In genomic region chr2:221405521-221405920, GRCh38 we compare ENCODE assay signal across 32 cellular contexts.
DNase-seq lines count a peak whose midpoint lies in the region; ATAC-seq, FAIRE-seq and TF ChIP-seq lines count a peak whose summit lies in the region.
"Had no signal": no experiment of that assay in that cellular context is flagged by ENCODE, and none has a peak within 500 bp of the region (broad histone marks: within the 10 kb centered on the region; RNA-seq: fewer than 3 reads in every experiment).

No MANE protein-coding gene starts in this region.

- no peak overlapping the region for H3K56ac ChIP-seq in IMR-90 (ENCODE audit: extremely low read depth, insufficient read depth, low read length)

- H3K79me2 ChIP-seq in HepG2 (ENCODE audit: insufficient read depth, low read length), result no peaks in the 10 kb centered on the region

- no peak overlapping the region for H2BK15ac ChIP-seq in IMR-90 (ENCODE audit: low read depth, low read length)

- H2AK9ac ChIP-seq in IMR-90 (replicated peaks; ENCODE audit: low read depth, low read length, poor library complexity), result no peak overlapping the region

- intact Hi-C loops in HepG2 (cut with micrococcal nuclease; ENCODE audit: unreplicated experiment) (no loop called here), right lobe of liver (cut with DNase I) (no loop called here), IMR-90 (cut with micrococcal nuclease) (no loop called here), testis (cut with DNase I; ENCODE audit: low total_unique reads) (no loop called here)

- TF ChIP-seq CTCF in HepG2 (CRISPR knock-in tag; IDR thresholded peaks at IDR 0.05) (no peak), right lobe of liver (IDR thresholded peaks at IDR 0.05) (no peak), A549 (IDR thresholded peaks at IDR 0.05) (no peak), IMR-90 (conservative IDR thresholded peaks at IDR 0.05; ENCODE audit: low read depth, low read length) (no peak), testis (IDR thresholded peaks at IDR 0.05) (no peak)

- POLR2A ChIA-PET in HepG2 (lab: Yijun Ruan, JAX) (no interaction called here), A549 (lab: Yijun Ruan, JAX) (no interaction called here), IMR-90 (lab: Charles Lee; ENCODE audit: unreplicated experiment) (no interaction called here)

- H2AK5ac ChIP-seq in IMR-90 (ENCODE audit: low read depth, low read length), result no peak overlapping the region

- no peak overlapping the region for H2AFZ ChIP-seq in HepG2 (ENCODE audit: low read length)
- H2AFZ ChIP-seq in IMR-90 (replicated peaks; ENCODE audit: low read length, poor library complexity), result no peak overlapping the region

- H4K91ac ChIP-seq in IMR-90 (ENCODE audit: insufficient read depth, low read depth, low read length), result no peak overlapping the region

- CTCF ChIA-PET in HepG2 (lab: Yijun Ruan, JAX; ENCODE audit: low intra/inter-chr PET ratio, low total read pairs) (no interaction called here), A549 (lab: Yijun Ruan, JAX) (no interaction called here), IMR-90 (lab: Yijun Ruan, JAX) (no interaction called here)

- no peaks in the 10 kb centered on the region for H3K9me3 ChIP-seq in HepG2 (ENCODE audit: low read length)
- no peaks in the 10 kb centered on the region for H3K9me3 ChIP-seq in right lobe of liver
- H3K9me3 ChIP-seq in A549, result no peaks in the 10 kb centered on the region; the same call in 2 of the 3 replicates
- no peaks in the 10 kb centered on the region for H3K9me3 ChIP-seq in IMR-90 (ENCODE audit: control insufficient read depth, insufficient read depth, low read length)
- H3K9me3 ChIP-seq in testis, result no peaks in the 10 kb centered on the region
- H3K9me3 ChIP-seq: BE2C had no signal

- H3K23ac ChIP-seq in IMR-90 (ENCODE audit: low read depth, low read length), result no peak overlapping the region

- H3K4me3 ChIP-seq in HepG2 (replicated peaks in 1 of 3; ENCODE audit: insufficient read depth in 1 of 3, low read depth in 2 of 3, low read length in 3 of 3) (no peak overlapping the region), right lobe of liver (no peak overlapping the region), A549 (no peak overlapping the region), IMR-90 (ENCODE audit: insufficient read depth, low read depth, low read length) (no peak overlapping the region), testis (no peak overlapping the region)
- H3K4me3 ChIP-seq: BLaER1; BLaER1 treated with 17β-estradiol and CSF1 and Interleukin-3, amounts not matched to agents 10 nM and 100 nM had no signal

- H3K4ac ChIP-seq in IMR-90 (ENCODE audit: low read depth, low read length), result no peak overlapping the region

- H3K9me1 ChIP-seq in IMR-90 (ENCODE audit: insufficient read depth, low read length), result peaks cover 6% of the 10 kb centered on the region

- H3K36me3 ChIP-seq in HepG2 (replicated peaks in 1 of 2; ENCODE audit: control insufficient read depth in 1 of 2, insufficient read depth in 2 of 2, low read length in 2 of 2), result no peaks in the 10 kb centered on the region
- no peaks in the 10 kb centered on the region for H3K36me3 ChIP-seq in right lobe of liver
- no peaks in the 10 kb centered on the region for H3K36me3 ChIP-seq in IMR-90 (ENCODE audit: control insufficient read depth, insufficient read depth, low read length)
- no peaks in the 10 kb centered on the region for H3K36me3 ChIP-seq in testis (ENCODE audit: low read depth, missing control alignments)
- H3K36me3 ChIP-seq: BE2C; BLaER1; BLaER1 treated with 17β-estradiol and CSF1 and Interleukin-3, amounts not matched to agents 10 nM and 100 nM had no signal

- H3K4me1 ChIP-seq in HepG2 (ENCODE audit: insufficient read depth, low read length), result no peaks in the 10 kb centered on the region
- H3K4me1 ChIP-seq in right lobe of liver, result no peaks in the 10 kb centered on the region
- H3K4me1 ChIP-seq in A549, result no peaks in the 10 kb centered on the region
- H3K4me1 ChIP-seq in IMR-90 (ENCODE audit: control insufficient read depth, insufficient read depth, low read length), result peaks cover 5% of the 10 kb centered on the region
- H3K4me1 ChIP-seq in testis, result no peaks in the 10 kb centered on the region
- H3K4me1 ChIP-seq: BE2C, Caco-2 had no signal

- no TSS peak for BruUV-seq in HepG2 (replicated peaks; lab: Mats Ljungman, UMichigan)
- no TSS peak for BruUV-seq in IMR-90 (replicated peaks; lab: Mats Ljungman, UMichigan)

- H3K9ac ChIP-seq in HepG2 (ENCODE audit: insufficient read depth, low read depth, low read length) (no peak overlapping the region), IMR-90 (ENCODE audit: low read depth, low read length) (no peak overlapping the region)
- H3K9ac ChIP-seq: BLaER1; BLaER1 treated with 17β-estradiol and CSF1 and Interleukin-3, amounts not matched to agents 10 nM and 100 nM had no signal

- H3K27ac ChIP-seq in HepG2 (ENCODE audit: extremely low read length, insufficient read depth, low read length) (no peak overlapping the region), right lobe of liver (no peak overlapping the region), A549 (no peak overlapping the region), IMR-90 (ENCODE audit: insufficient read depth, low read length) (no peak overlapping the region), testis (no peak overlapping the region)
- H3K27ac ChIP-seq: 22Rv1; BLaER1; BLaER1 treated with 17β-estradiol and CSF1 and Interleukin-3, amounts not matched to agents 10 nM and 100 nM; C4-2B had no signal

- H4K20me1 ChIP-seq in HepG2 (ENCODE audit: insufficient read depth, low read length) (no peaks in the 10 kb centered on the region), IMR-90 (ENCODE audit: insufficient read depth, low read length) (no peaks in the 10 kb centered on the region)
- H4K20me1 ChIP-seq: BLaER1; BLaER1 treated with 17β-estradiol and CSF1 and Interleukin-3, amounts not matched to agents 10 nM and 100 nM had no signal

- TF ChIP-seq RAD21 in HepG2 (CRISPR knock-in tag; IDR thresholded peaks at IDR 0.05) (no peak), A549 (conservative IDR thresholded peaks at IDR 0.05 in 1 of 2, IDR thresholded peaks at IDR 0.05 in 1 of 2) (no peak), IMR-90 (IDR thresholded peaks at IDR 0.05; ENCODE audit: low read length) (no peak)

- no peak overlapping the region for H3K14ac ChIP-seq in IMR-90 (replicated peaks; ENCODE audit: low read depth, low read length)

- H3K4me2 ChIP-seq in HepG2 (ENCODE audit: low read depth, low read length), result no peak overlapping the region
- no peak overlapping the region for H3K4me2 ChIP-seq in A549
- H3K4me2 ChIP-seq in IMR-90 (ENCODE audit: low read depth, low read length), result no peak overlapping the region
- H3K4me2 ChIP-seq: BLaER1; BLaER1 treated with 17β-estradiol and CSF1 and Interleukin-3, amounts not matched to agents 10 nM and 100 nM had no signal

- no peaks in the 10 kb centered on the region for H3K79me1 ChIP-seq in IMR-90 (ENCODE audit: low read depth in 1 of 2, low read length in 2 of 2)

- TF ChIP-seq EP300 in HepG2 (IDR thresholded peaks at IDR 0.05; ENCODE audit: low read depth in 2 of 2, low read length in 2 of 2) (no peak), HepG2 (CRISPR knock-in tag; IDR thresholded peaks at IDR 0.05; ENCODE audit: borderline replicate concordance) (no peak), A549 (IDR thresholded peaks at IDR 0.05) (no peak)

- TF ChIP-seq POLR2A in HepG2 (IDR thresholded peaks at IDR 0.05; ENCODE audit: insufficient read depth in 1 of 2, low read depth in 2 of 2, low read length in 2 of 2) (no peak), right lobe of liver (IDR thresholded peaks at IDR 0.05) (no peak), A549 (IDR thresholded peaks at IDR 0.05; ENCODE audit: low read length) (no peak), IMR-90 (IDR thresholded peaks at IDR 0.05; ENCODE audit: low read depth, low read length) (no peak), testis (IDR thresholded peaks at IDR 0.05) (no peak)

- DNase-seq in HepG2 (ENCODE audit: low spot score), result no peak
- DNase-seq in right lobe of liver, result no peak
- DNase-seq in A549 (ENCODE audit: low read depth in 1 of 2, low spot score in 1 of 2), result no peak
- DNase-seq in IMR-90, result no peak
- no peak for DNase-seq in NCI-H187 treated with DMSO at 0.1 percent for 48 hours (lab: John Stamatoyannopoulos, UW)
- no peak for DNase-seq in testis
- DNase-seq: 8988T; ACHN; AML-193; BE2C; C1 segment of cervical spinal cord; Caco-2; Calu3; CD4-positive, alpha-beta memory T cell; CD4-positive, alpha-beta T cell; CD4-positive, CD25-positive, alpha-beta regulatory T cell; CD8-positive, alpha-beta memory T cell; CD8-positive, alpha-beta T cell; COR-L47; DMS 273 treated with DMSO at 0.1 percent for 48 hours; DMS153; DMS53; DMS79; DMS79 treated with DMSO at 0.1 percent for 48 hours; DND-41; EL had no signal

- H2BK120ac ChIP-seq in IMR-90 (ENCODE audit: low read depth, low read length), result no peak overlapping the region

- no peak overlapping the region for H2BK20ac ChIP-seq in IMR-90 (ENCODE audit: low read depth, low read length)

- no peak overlapping the region for H4K8ac ChIP-seq in IMR-90 (ENCODE audit: low read depth in 2 of 2, low read length in 2 of 2)

- ATAC-seq in HepG2 (no peak), right lobe of liver (no peak), A549 (no peak), IMR-90 (ENCODE audit: low read depth) (no peak)
- ATAC-seq: CD8-positive, alpha-beta T cell had no signal

- no peak overlapping the region for H4K5ac ChIP-seq in IMR-90 (ENCODE audit: low read depth, low read length)

- no peak overlapping the region for H2BK5ac ChIP-seq in IMR-90 (ENCODE audit: low read depth, low read length, poor library complexity, severe bottlenecking)

- FAIRE-seq in HepG2 (lab: Jason Lieb, UNC), result no peak
- no peak for FAIRE-seq in A549 (lab: Jason Lieb, UNC)
- FAIRE-seq: A204.1, D721Med had no signal

- in situ Hi-C loops in HepG2 (cut with HindIII; ENCODE audit: extremely low pct_ligation_motif_present, low pct_unique_long_range_greater_than_20kb), result no loop called here
- in situ Hi-C loops in IMR-90 (cut with MboI; ENCODE audit: low sequenced_read_pairs), result no loop called here

- no peak overlapping the region for H3K18ac ChIP-seq in IMR-90 (ENCODE audit: low read depth, low read length)

- dilution Hi-C loops in IMR-90 (cut with HindIII; ENCODE audit: low sequenced_read_pairs, unreplicated experiment), result no loop called here

- H3K27me3 ChIP-seq in HepG2 (ENCODE audit: control insufficient read depth in 1 of 2, insufficient read depth in 2 of 2, low read length in 2 of 2) (no peaks in the 10 kb centered on the region), right lobe of liver (no peaks in the 10 kb centered on the region), IMR-90 (ENCODE audit: control insufficient read depth, insufficient read depth, low read length) (no peaks in the 10 kb centered on the region), testis (no peaks in the 10 kb centered on the region)
- H3K27me3 ChIP-seq: BE2C; BLaER1; BLaER1 treated with 17β-estradiol and CSF1 and Interleukin-3, amounts not matched to agents 10 nM and 100 nM had no signal

TF ChIP-seq in A549, 52 proteins besides CTCF, POLR2A, EP300 and RAD21:
- TF ChIP-seq MAFK (IDR thresholded peaks at IDR 0.05; ENCODE audit: partially characterized antibody) (peak; percentile 64), PHF8 (IDR thresholded peaks at IDR 0.05; ENCODE audit: borderline replicate concordance, low read depth) (no peak)

TF ChIP-seq in IMR-90, 13 proteins besides CTCF, POLR2A, EP300 and RAD21 (continues in another document):
- no peak for TF ChIP-seq CHD1 (IDR thresholded peaks at IDR 0.05; ENCODE audit: low read depth, low read length)
- no peak for TF ChIP-seq FOS (IDR thresholded peaks at IDR 0.05; ENCODE audit: low read depth, low read length)
- peak; percentile 86 for TF ChIP-seq MAFK (IDR thresholded peaks at IDR 0.05; ENCODE audit: low read depth, low read length)

Comparison
In these comparisons a context has a peak if more than half of its experiments do, and no peak if none do; other contexts are left out.
1. Of the 38 proteins assayed by ChIP-seq in both HepG2 and A549: peak only in HepG2: none; only in A549: none; in both: MAFK; in neither: 37.